ENCODE assay signal across 24 cellular contexts in the genomic region with DNA sequence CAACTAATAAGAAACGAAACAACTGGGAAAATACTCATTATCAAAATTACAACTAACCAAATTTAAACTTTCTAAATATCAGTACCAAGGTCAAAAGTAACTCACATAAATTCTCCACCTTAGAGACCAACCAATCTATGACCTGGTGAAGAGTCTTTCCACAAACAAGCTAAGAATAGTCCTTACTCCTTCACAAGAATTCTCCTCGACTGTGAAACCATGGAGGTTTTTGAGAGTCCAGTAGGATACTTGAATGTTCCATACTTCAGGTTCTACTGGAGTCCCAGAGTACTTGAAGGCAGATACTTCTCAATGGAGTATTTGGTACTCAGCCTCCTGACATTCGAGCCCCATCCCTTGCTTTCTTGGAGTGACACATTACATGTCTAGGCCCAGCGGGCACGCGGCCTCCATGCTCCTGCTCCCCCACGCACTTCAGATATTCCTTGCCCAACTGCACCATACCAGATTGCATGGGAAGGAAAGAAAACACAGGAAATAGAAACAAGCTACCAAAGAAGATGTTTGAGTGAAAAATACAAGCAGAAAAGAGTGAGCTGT.
"Had no signal": no experiment of that assay in that cellular context is flagged by ENCODE, and none has a peak within 500 bp of the region (broad histone marks: within the 10 kb centered on the region; RNA-seq: fewer than 3 reads in every experiment).

No MANE protein-coding gene starts in this region.

- H3K9me3 ChIP-seq: body of pancreas, heart right ventricle, ovary, psoas muscle, right atrium auricular region, tibial artery had no signal

- DNase-seq: activated CD4-positive, alpha-beta T cell treated with anti-CD3 and anti-CD28 coated beads, Interleukin-2, amount 50 U/mL, for 4 hours; activated CD8-positive, alpha-beta memory T cell treated with anti-CD3 and anti-CD28 coated beads, Interleukin-2, amount 50 U/mL, for 48 hours; activated effector memory CD4-positive, alpha-beta T cell treated with anti-CD3 and anti-CD28 coated beads, Interleukin-2, amount 50 U/mL, for 16 hours; activated T-cell treated with anti-CD3 and anti-CD28 coated beads, Interleukin-2, amount 50 U/mL, for 48 hours; anterior cingulate cortex; effector CD4-positive, alpha-beta T cell; heart right ventricle; islet precursor cell; mammary epithelial cell; midbrain; ovary; psoas muscle; stimulated activated CD4-positive, alpha-beta T cell treated with anti-CD3 and anti-CD28 coated beads, Interleukin-4, amount 100 ng/mL, for 24 hours; substantia nigra; T-helper 1 cell; T-helper 9 cell; tibial artery had no signal

- H3K9me3 Mint-ChIP-seq: activated naive CD4-positive, alpha-beta T cell treated with anti-CD3 and anti-CD28 coated beads, Interleukin-2, amount 50 U/mL, for 24 hours; dendritic cell treated with granulocyte-macrophage colony-stimulating factor and Interleukin-4, amounts not matched to agents 40 ng/mL and 50 ng/mL, for 4 days; natural killer cell treated with Interleukin-12 subunit alpha and Interleukin-12 subunit beta and Interleukin-15 and Interleukin-18, amount 100 ng/mL, for 72 hours; stimulated activated naive CD8-positive, alpha-beta T cell treated with anti-CD3 and anti-CD28 coated beads, Interleukin-15, Interleukin-2, amounts not matched to agents 100 ng/mL and 50 ng/mL, for 24 hours; WTC11 had no signal

- H3K27ac ChIP-seq: body of pancreas, heart right ventricle, ovary, psoas muscle, right atrium auricular region, tibial artery had no signal

- H3K27me3 Mint-ChIP-seq: activated naive CD4-positive, alpha-beta T cell treated with anti-CD3 and anti-CD28 coated beads, Interleukin-2, amount 50 U/mL, for 24 hours; dendritic cell treated with granulocyte-macrophage colony-stimulating factor and Interleukin-4, amounts not matched to agents 40 ng/mL and 50 ng/mL, for 4 days; natural killer cell treated with Interleukin-12 subunit alpha and Interleukin-12 subunit beta and Interleukin-15 and Interleukin-18, amount 100 ng/mL, for 72 hours; stimulated activated naive CD8-positive, alpha-beta T cell treated with anti-CD3 and anti-CD28 coated beads, Interleukin-15, Interleukin-2, amounts not matched to agents 100 ng/mL and 50 ng/mL, for 24 hours had no signal

- H3K4me3 Mint-ChIP-seq: activated naive CD4-positive, alpha-beta T cell treated with anti-CD3 and anti-CD28 coated beads, Interleukin-2, amount 50 U/mL, for 24 hours; dendritic cell treated with granulocyte-macrophage colony-stimulating factor and Interleukin-4, amounts not matched to agents 40 ng/mL and 50 ng/mL, for 4 days; natural killer cell treated with Interleukin-12 subunit alpha and Interleukin-12 subunit beta and Interleukin-15 and Interleukin-18, amount 100 ng/mL, for 72 hours; stimulated activated naive CD8-positive, alpha-beta T cell treated with anti-CD3 and anti-CD28 coated beads, Interleukin-15, Interleukin-2, amounts not matched to agents 100 ng/mL and 50 ng/mL, for 24 hours; WTC11 had no signal

- H3K4me3 ChIP-seq: body of pancreas, heart right ventricle, ovary, psoas muscle, right atrium auricular region, tibial artery had no signal

- H3K4me1 ChIP-seq: body of pancreas, psoas muscle, right atrium auricular region, tibial artery had no signal

- H3K27ac Mint-ChIP-seq: activated naive CD4-positive, alpha-beta T cell treated with anti-CD3 and anti-CD28 coated beads, Interleukin-2, amount 50 U/mL, for 24 hours; dendritic cell treated with granulocyte-macrophage colony-stimulating factor and Interleukin-4, amounts not matched to agents 40 ng/mL and 50 ng/mL, for 4 days; natural killer cell treated with Interleukin-12 subunit alpha and Interleukin-12 subunit beta and Interleukin-15 and Interleukin-18, amount 100 ng/mL, for 72 hours; stimulated activated naive CD8-positive, alpha-beta T cell treated with anti-CD3 and anti-CD28 coated beads, Interleukin-15, Interleukin-2, amounts not matched to agents 100 ng/mL and 50 ng/mL, for 24 hours; WTC11 had no signal

- H3K36me3 ChIP-seq: ovary, right atrium auricular region, tibial artery had no signal

- H3K36me3 Mint-ChIP-seq: natural killer cell treated with Interleukin-12 subunit alpha and Interleukin-12 subunit beta and Interleukin-15 and Interleukin-18, amount 100 ng/mL, for 72 hours; WTC11 had no signal

- ATAC-seq: body of pancreas; heart right ventricle; natural killer cell treated with Interleukin-12 subunit alpha and Interleukin-12 subunit beta and Interleukin-15 and Interleukin-18, amount 100 ng/mL, for 72 hours; psoas muscle; WTC11 had no signal

- H3K27me3 ChIP-seq: body of pancreas, heart right ventricle, ovary, right atrium auricular region, tibial artery had no signal
